Comparison of ENCODE assay signal across 8 cellular contexts in genomic region chr6:155126727-155127439, GRCh38.
DNase-seq lines count a peak whose midpoint lies in the region; ATAC-seq and TF ChIP-seq lines count a peak whose summit lies in the region.

No MANE protein-coding gene starts in this region.

- no peaks in the 10 kb centered on the region for H3K27me3 Mint-ChIP-seq in activated T-helper 1 cell treated with anti-CD3 and anti-CD28 coated beads, Interleukin-12 subunit alpha, Interleukin-12 subunit beta, Interleukin-2, Interleukin-4 antibody, amounts not matched to agents 30 ng/mL and 10 ng/mL and 1 ng/mL, durations not matched to agents 14 hours and 24 hours and 36 hours (ENCODE audit: insufficient read depth)
- peaks cover 8% of the 10 kb centered on the region for H3K27me3 Mint-ChIP-seq in nephron progenitor cell (ENCODE audit: low read depth, poor library complexity)

- intact Hi-C loops in activated T-helper 1 cell treated with anti-CD3 and anti-CD28 coated beads, Interleukin-12 subunit alpha, Interleukin-12 subunit beta, Interleukin-2, Interleukin-4 antibody, amounts not matched to agents 30 ng/mL and 10 ng/mL and 1 ng/mL, durations not matched to agents 14 hours and 24 hours and 36 hours (cut with micrococcal nuclease) = loop anchor here (1.0 to 5.0 kb wide), 3 partner anchors 21 to 198 kb away; partner anchors contain the start of gene TIAM2

- no peaks in the 10 kb centered on the region for H3K9me3 Mint-ChIP-seq in activated T-helper 1 cell treated with anti-CD3 and anti-CD28 coated beads, Interleukin-12 subunit alpha, Interleukin-12 subunit beta, Interleukin-2, Interleukin-4 antibody, amounts not matched to agents 30 ng/mL and 10 ng/mL and 1 ng/mL, durations not matched to agents 14 hours and 24 hours and 36 hours
- no peaks in the 10 kb centered on the region for H3K9me3 Mint-ChIP-seq in nephron progenitor cell

- TF ChIP-seq CTCF in nephron progenitor cell (IDR thresholded peaks at IDR 0.05) = no peak

- DNase-seq in DMS53 (lab: John Stamatoyannopoulos, UW) = peak; percentile 73
- peak; percentile 62 for DNase-seq in HK-2 (ENCODE audit: unreplicated experiment)
- no peak for DNase-seq in activated T-helper 1 cell treated with anti-CD3 and anti-CD28 coated beads, Interleukin-12 subunit alpha, Interleukin-12 subunit beta, Interleukin-2, Interleukin-4 antibody, amounts not matched to agents 30 ng/mL and 10 ng/mL and 1 ng/mL, durations not matched to agents 14 hours and 24 hours and 36 hours (ENCODE audit: low spot score)
- peak; percentile 34 for DNase-seq in nephron progenitor cell
- DNase-seq in GM19240 (ENCODE audit: insufficient read length, low spot score) = no peak
- DNase-seq in NCI-H2029 (lab: John Stamatoyannopoulos, UW) = no peak

- H3K27ac Mint-ChIP-seq in activated T-helper 1 cell treated with anti-CD3 and anti-CD28 coated beads, Interleukin-12 subunit alpha, Interleukin-12 subunit beta, Interleukin-2, Interleukin-4 antibody, amounts not matched to agents 30 ng/mL and 10 ng/mL and 1 ng/mL, durations not matched to agents 14 hours and 24 hours and 36 hours = peak overlapping the region; percentile 92
- H3K27ac Mint-ChIP-seq in nephron progenitor cell = peak overlapping the region; percentile 95

- H3K36me3 Mint-ChIP-seq in activated T-helper 1 cell treated with anti-CD3 and anti-CD28 coated beads, Interleukin-12 subunit alpha, Interleukin-12 subunit beta, Interleukin-2, Interleukin-4 antibody, amounts not matched to agents 30 ng/mL and 10 ng/mL and 1 ng/mL, durations not matched to agents 14 hours and 24 hours and 36 hours (ENCODE audit: low read depth) = peaks cover 44% of the 10 kb centered on the region
- no peaks in the 10 kb centered on the region for H3K36me3 Mint-ChIP-seq in nephron progenitor cell (ENCODE audit: low read depth)

- ATAC-seq in GM19397 (IDR thresholded peaks at IDR 0.05; ENCODE audit: unreplicated experiment) (no peak), GM18498 (IDR thresholded peaks at IDR 0.05; ENCODE audit: unreplicated experiment) (no peak)

- peaks cover 51% of the 10 kb centered on the region for H3K4me1 Mint-ChIP-seq in activated T-helper 1 cell treated with anti-CD3 and anti-CD28 coated beads, Interleukin-12 subunit alpha, Interleukin-12 subunit beta, Interleukin-2, Interleukin-4 antibody, amounts not matched to agents 30 ng/mL and 10 ng/mL and 1 ng/mL, durations not matched to agents 14 hours and 24 hours and 36 hours (ENCODE audit: low read depth)
- peaks cover 27% of the 10 kb centered on the region for H3K4me1 Mint-ChIP-seq in nephron progenitor cell

- H3K4me3 Mint-ChIP-seq in activated T-helper 1 cell treated with anti-CD3 and anti-CD28 coated beads, Interleukin-12 subunit alpha, Interleukin-12 subunit beta, Interleukin-2, Interleukin-4 antibody, amounts not matched to agents 30 ng/mL and 10 ng/mL and 1 ng/mL, durations not matched to agents 14 hours and 24 hours and 36 hours = peak overlapping the region; percentile 60
- peak overlapping the region; percentile 41 for H3K4me3 Mint-ChIP-seq in nephron progenitor cell

Comparison
In these comparisons a context has a peak if more than half of its experiments do, and no peak if none do; other contexts are left out.
1. DNase-seq: peak in DMS53 (single experiment), HK-2 (single experiment) and nephron progenitor cell (single experiment); none in activated T-helper 1 cell treated with anti-CD3 and anti-CD28 coated beads, Interleukin-12 subunit alpha, Interleukin-12 subunit beta, Interleukin-2, Interleukin-4 antibody, amounts not matched to agents 30 ng/mL and 10 ng/mL and 1 ng/mL, durations not matched to agents 14 hours and 24 hours and 36 hours (single experiment), GM19240 (single experiment) and NCI-H2029 (single experiment).